Comparison of ENCODE assay signal across 1 cellular context in genomic region chr10:114937962-114938817, GRCh38.
TF ChIP-seq lines count a peak whose summit lies in the region.

Gene TRUB1, plus strand, starts transcription at chr10:114938195. Its CDS starts 59 bp downstream, at chr10:114938254.

TF ChIP-seq in HepG2, 621 proteins besides CTCF, POLR2A, EP300 and RAD21 (continued from another document and continues in another):
- TF ChIP-seq ZBED4 (CRISPR knock-in tag; IDR thresholded peaks at IDR 0.05; ENCODE audit: borderline replicate concordance), result 0 out of 2 replicates have a peak, but pooled peaks have one; percentile 10
- TF ChIP-seq HDAC6 (IDR thresholded peaks at IDR 0.05; ENCODE audit: low read depth, low read length), result no peak
- TF ChIP-seq ZNF792 (CRISPR knock-in tag; IDR thresholded peaks at IDR 0.05), result peak; percentile 75
- peak; percentile 49; the same call in 1 of the 2 replicates for TF ChIP-seq ZMYM3 (CRISPR knock-in tag; IDR thresholded peaks at IDR 0.05)
- TF ChIP-seq ZNF550 (CRISPR knock-in tag; IDR thresholded peaks at IDR 0.05; ENCODE audit: borderline replicate concordance), result no peak
- no peak for TF ChIP-seq SP4 (CRISPR knock-in tag; IDR thresholded peaks at IDR 0.05)
- TF ChIP-seq ZNF562 (CRISPR knock-in tag; IDR thresholded peaks at IDR 0.05; ENCODE audit: borderline replicate concordance), result no peak
- TF ChIP-seq SKIL (CRISPR knock-in tag; IDR thresholded peaks at IDR 0.05; ENCODE audit: borderline replicate concordance), result no peak
- no peak for TF ChIP-seq ISX (CRISPR knock-in tag; conservative IDR thresholded peaks at IDR 0.05)
- no peak for TF ChIP-seq PAF1 (CRISPR knock-in tag; IDR thresholded peaks at IDR 0.05)
- TF ChIP-seq ATF3 (CRISPR knock-in tag; IDR thresholded peaks at IDR 0.05), result peak; percentile 92
- no peak for TF ChIP-seq PLSCR1 (CRISPR knock-in tag; IDR thresholded peaks at IDR 0.05; ENCODE audit: borderline replicate concordance)
- TF ChIP-seq GLI4 (CRISPR knock-in tag; IDR thresholded peaks at IDR 0.05; ENCODE audit: borderline replicate concordance), result peak; percentile 49; the same call in 1 of the 2 replicates
- no peak for TF ChIP-seq ZNF383 (CRISPR knock-in tag; IDR thresholded peaks at IDR 0.05; ENCODE audit: borderline replicate concordance)
- no peak for TF ChIP-seq TMF1 (CRISPR knock-in tag; IDR thresholded peaks at IDR 0.05; ENCODE audit: low read depth)
- TF ChIP-seq RBM39 (IDR thresholded peaks at IDR 0.05; ENCODE audit: low read depth, low read length, poor library complexity, severe bottlenecking), result peak; percentile 34
- TF ChIP-seq ZNF83 (CRISPR knock-in tag; IDR thresholded peaks at IDR 0.05; ENCODE audit: borderline replicate concordance), result no peak
- no peak for TF ChIP-seq ZEB1 (IDR thresholded peaks at IDR 0.05; ENCODE audit: insufficient replicate concordance, low read depth)
- peak; percentile 92 for TF ChIP-seq ZFX (CRISPR knock-in tag; IDR thresholded peaks at IDR 0.05; ENCODE audit: low read depth)
- no peak for TF ChIP-seq NR0B2 (CRISPR knock-in tag; IDR thresholded peaks at IDR 0.05)
- TF ChIP-seq ZBTB43 (CRISPR knock-in tag; conservative IDR thresholded peaks at IDR 0.05), result 0 out of 2 replicates have a peak, but pooled peaks have one; percentile 17
- TF ChIP-seq CBX1 (IDR thresholded peaks at IDR 0.05; ENCODE audit: low read depth), result no peak
- no peak for TF ChIP-seq ZNF564 (CRISPR knock-in tag; IDR thresholded peaks at IDR 0.05)
- peak; percentile 87; the same call in 1 of the 2 replicates for TF ChIP-seq HMGXB3 (CRISPR knock-in tag; IDR thresholded peaks at IDR 0.05; ENCODE audit: borderline replicate concordance)
- no peak for TF ChIP-seq KLF15 (CRISPR knock-in tag; IDR thresholded peaks at IDR 0.05; ENCODE audit: borderline replicate concordance)
- peak; percentile 83 for TF ChIP-seq RBFOX2 (IDR thresholded peaks at IDR 0.05; ENCODE audit: low read depth, low read length)
- TF ChIP-seq ARNT2 (CRISPR knock-in tag; IDR thresholded peaks at IDR 0.05; ENCODE audit: low read depth), result no peak; the same call in 1 of the 2 replicates
- TF ChIP-seq ZFP90 (CRISPR knock-in tag; IDR thresholded peaks at IDR 0.05; ENCODE audit: borderline replicate concordance), result no peak
- TF ChIP-seq ONECUT2 (CRISPR knock-in tag; IDR thresholded peaks at IDR 0.05), result peak; percentile 57; the same call in 1 of the 2 replicates
- no peak for TF ChIP-seq ZMAT5 (CRISPR knock-in tag; IDR thresholded peaks at IDR 0.05; ENCODE audit: borderline replicate concordance, low read depth)
- TF ChIP-seq SMAD3 (CRISPR knock-in tag; IDR thresholded peaks at IDR 0.05), result peak; percentile 42; the same call in 1 of the 2 replicates
- TF ChIP-seq MNT (IDR thresholded peaks at IDR 0.05), result no peak
- TF ChIP-seq MIER2 (CRISPR knock-in tag; IDR thresholded peaks at IDR 0.05), result no peak; the same call in 1 of the 2 replicates
- TF ChIP-seq MAFK (conservative IDR thresholded peaks at IDR 0.05 in 1 of 2, IDR thresholded peaks at IDR 0.05 in 1 of 2; ENCODE audit: low read length in 2 of 2), result no peak
- TF ChIP-seq JARID2 (CRISPR knock-in tag; IDR thresholded peaks at IDR 0.05; ENCODE audit: insufficient replicate concordance), result no peak
- TF ChIP-seq STAT5B (CRISPR knock-in tag; IDR thresholded peaks at IDR 0.05), result no peak
- no peak for TF ChIP-seq ZNF232 (CRISPR knock-in tag; IDR thresholded peaks at IDR 0.05; ENCODE audit: borderline replicate concordance)
- TF ChIP-seq ATF4 (CRISPR knock-in tag; IDR thresholded peaks at IDR 0.05), result peak in 1 of 2 experiments; percentile 96; a peak in 2 of 4 replicates
- no peak for TF ChIP-seq ZNF296 (CRISPR knock-in tag; conservative IDR thresholded peaks at IDR 0.05)
- TF ChIP-seq NR2F6 (IDR thresholded peaks at IDR 0.05), result no peak; the same call in 1 of the 2 replicates
- no peak; the same call in 1 of the 2 replicates for TF ChIP-seq NR2F6 (CRISPR knock-in tag; IDR thresholded peaks at IDR 0.05)
- TF ChIP-seq ZNF670 (CRISPR knock-in tag; IDR thresholded peaks at IDR 0.05; ENCODE audit: borderline replicate concordance), result no peak
- no peak for TF ChIP-seq ZNF724P (CRISPR knock-in tag; IDR thresholded peaks at IDR 0.05; ENCODE audit: borderline replicate concordance)
- no peak for TF ChIP-seq ZNF382 (CRISPR knock-in tag; IDR thresholded peaks at IDR 0.05; ENCODE audit: borderline replicate concordance)
- TF ChIP-seq JUN (CRISPR knock-in tag; IDR thresholded peaks at IDR 0.05), result no peak
- no peak for TF ChIP-seq RBM22 (optimal IDR thresholded peaks at IDR 0.05; ENCODE audit: low read length)
- peak; percentile 74 for TF ChIP-seq MED1 (CRISPR knock-in tag; IDR thresholded peaks at IDR 0.05)
